In genomic region chr2:45616663-45617411, GRCh38 we compare ENCODE assay signal across 16 cellular contexts. TPM values are rescaled to one million over a fixed set of nuclear protein-coding genes. Genes with fewer than 3 reads are reported as not detected.
A peak's percentile ranks its signal among the peaks of the same experiment; 100 is the strongest.
DNase-seq lines count a peak whose midpoint lies in the region; ATAC-seq, FAIRE-seq and TF ChIP-seq lines count a peak whose summit lies in the region.
"Had no signal": no experiment of that assay in that cellular context is flagged by ENCODE, and none has a peak within 500 bp of the region (broad histone marks: within the 10 kb centered on the region; RNA-seq: fewer than 3 reads in every experiment).

No MANE protein-coding gene starts in this region.

- no peaks in the 10 kb centered on the region for H3K36me3 Mint-ChIP-seq in chondrocyte (ENCODE audit: low read depth)
- no peaks in the 10 kb centered on the region for H3K36me3 Mint-ChIP-seq in WTC11
- H3K36me3 Mint-ChIP-seq in neural progenitor cell: no peaks in the 10 kb centered on the region
- H3K36me3 Mint-ChIP-seq: activated naive CD4-positive, alpha-beta T cell treated with anti-CD3 and anti-CD28 coated beads, Interleukin-2, amount 50 U/mL, for 24 hours had no signal

- H3K4me2 ChIP-seq in GM23248 (ENCODE audit: unreplicated experiment) (peak overlapping the region; percentile 2), keratinocyte (ENCODE audit: control insufficient read depth, extremely low read depth, insufficient read depth, low read depth, low read length) (no peak overlapping the region), neural progenitor cell (no peak overlapping the region)

- H3K27ac Mint-ChIP-seq in chondrocyte (ENCODE audit: unreplicated experiment) (peak overlapping the region; percentile 43), WTC11 (no peak overlapping the region), neural progenitor cell (no peak overlapping the region)
- H3K27ac Mint-ChIP-seq: activated naive CD4-positive, alpha-beta T cell treated with anti-CD3 and anti-CD28 coated beads, Interleukin-2, amount 50 U/mL, for 24 hours; nephron had no signal

- H3K9me2 ChIP-seq in GM23248 (ENCODE audit: insufficient read depth): no peaks in the 10 kb centered on the region

- CTCF ChIA-PET in WTC11 (lab: Charles Lee): no interaction called here

- whole genome bisulfite sequencing in GM23248 (ENCODE audit: low coverage in 1 of 2, low lambda C conversion rate in 2 of 2, missing lambda C conversion rate in 2 of 2), 2 experiments: 35 to 49% methylated on average over 4 of the region's 4 CpGs

- H3K4me3 Mint-ChIP-seq in chondrocyte (ENCODE audit: unreplicated experiment): no peak overlapping the region
- no peak overlapping the region for H3K4me3 Mint-ChIP-seq in WTC11
- no peak overlapping the region for H3K4me3 Mint-ChIP-seq in neural progenitor cell
- H3K4me3 Mint-ChIP-seq: activated naive CD4-positive, alpha-beta T cell treated with anti-CD3 and anti-CD28 coated beads, Interleukin-2, amount 50 U/mL, for 24 hours; nephron had no signal

- no peak overlapping the region for H2AFZ ChIP-seq in GM23248
- H2AFZ ChIP-seq in keratinocyte (ENCODE audit: control insufficient read depth, low read length): no peak overlapping the region
- H2AFZ ChIP-seq in neural progenitor cell (replicated peaks): no peak overlapping the region

- in situ Hi-C loops in GM23248 (cut with MboI): no loop called here

- peak overlapping the region; percentile 11; the same call in 1 of the 2 replicates for H3K27ac ChIP-seq in GM23248
- no peak overlapping the region for H3K27ac ChIP-seq in keratinocyte (ENCODE audit: control insufficient read depth, insufficient read depth, low read length)
- H3K27ac ChIP-seq in neural progenitor cell: no peak overlapping the region
- H3K27ac ChIP-seq: thoracic aorta had no signal

- TF ChIP-seq POLR2A in GM12891 (IDR thresholded peaks at IDR 0.05; ENCODE audit: low read depth, low read length): no peak

- peaks cover 13% of the 10 kb centered on the region for H3K4me1 ChIP-seq in GM23248 (ENCODE audit: insufficient read depth)
- H3K4me1 ChIP-seq in keratinocyte (ENCODE audit: control insufficient read depth, extremely low read depth, insufficient read depth, low read length): peaks cover 8% of the 10 kb centered on the region
- H3K4me1 ChIP-seq in neural progenitor cell: no peaks in the 10 kb centered on the region

- H3K27me3 ChIP-seq in GM23248 (replicated peaks; ENCODE audit: insufficient read depth) (no peaks in the 10 kb centered on the region), keratinocyte (ENCODE audit: control insufficient read depth, extremely low read depth, insufficient read depth, low read length) (no peaks in the 10 kb centered on the region), neural progenitor cell (no peaks in the 10 kb centered on the region)

- TF ChIP-seq CTCF in chondrocyte (IDR thresholded peaks at IDR 0.05) (no peak), keratinocyte (optimal IDR thresholded peaks at IDR 0.05 in 1 of 3, IDR thresholded peaks at IDR 0.05 in 1 of 3, conservative IDR thresholded peaks at IDR 0.05 in 1 of 3; ENCODE audit: extremely low read depth in 1 of 3, insufficient read depth in 2 of 3, low read length in 3 of 3) (no peak), WTC11 (IDR thresholded peaks at IDR 0.05) (no peak), neural progenitor cell (IDR thresholded peaks at IDR 0.05) (no peak)

- H3K4me1 Mint-ChIP-seq in chondrocyte (ENCODE audit: low read depth) (peaks cover 31% of the 10 kb centered on the region), WTC11 (peaks cover 9% of the 10 kb centered on the region), neural progenitor cell (no peaks in the 10 kb centered on the region)
- H3K4me1 Mint-ChIP-seq: activated naive CD4-positive, alpha-beta T cell treated with anti-CD3 and anti-CD28 coated beads, Interleukin-2, amount 50 U/mL, for 24 hours had no signal

- POLR2A ChIA-PET in WTC11 (lab: Charles Lee): interaction anchor here (0.5 kb wide), 1 partner anchor 61 kb away, joined by 3 read pairs; no protein-coding TSS in a partner anchor

- H3K27me3 Mint-ChIP-seq in chondrocyte (ENCODE audit: low read depth) (peaks cover 2% of the 10 kb centered on the region), WTC11 (ENCODE audit: low read depth) (no peaks in the 10 kb centered on the region), neural progenitor cell (ENCODE audit: insufficient read depth, low read depth) (no peaks in the 10 kb centered on the region)

- FAIRE-seq in keratinocyte (lab: Jason Lieb, UNC) (peak; percentile 44), GM12891 (lab: Jason Lieb, UNC) (no peak)
- FAIRE-seq: G401.6 had no signal

- H3K9me3 ChIP-seq in GM23248 (ENCODE audit: low read depth) (no peaks in the 10 kb centered on the region), keratinocyte (ENCODE audit: control insufficient read depth, low read depth, low read length) (no peaks in the 10 kb centered on the region), neural progenitor cell (ENCODE audit: low read depth) (no peaks in the 10 kb centered on the region)
- H3K9me3 ChIP-seq: thoracic aorta had no signal

- 0 out of 2 replicates have a peak, but pooled peaks cover 10% of the 10 kb centered on the region for H3F3A ChIP-seq in GM23248 (ENCODE audit: insufficient read depth)
- no peaks in the 10 kb centered on the region for H3F3A ChIP-seq in neural progenitor cell (ENCODE audit: low read depth)

- no peaks in the 10 kb centered on the region for H3K9me1 ChIP-seq in keratinocyte (ENCODE audit: control insufficient read depth, extremely low read depth, insufficient read depth, low read length)

- dilution Hi-C loops in keratinocyte (cut with MboI; ENCODE audit: extremely low pct_ligation_motif_present, low sequenced_read_pairs): no loop called here

- DNase-seq in GM23248: peak; percentile 73
- DNase-seq in NCI-H69 (lab: John Stamatoyannopoulos, UW): peak; percentile 1
- DNase-seq in chondrocyte (ENCODE audit: low spot score): no peak
- DNase-seq in keratinocyte (ENCODE audit: low read depth, low spot score): no peak
- DNase-seq in GM12891 (ENCODE audit: insufficient read length, low spot score): no peak
- no peak for DNase-seq in WTC11 (ENCODE audit: low spot score)
- no peak for DNase-seq in neural progenitor cell (ENCODE audit: low spot score)
- DNase-seq in NCI-H187 treated with DMSO at 0.1 percent for 48 hours (lab: John Stamatoyannopoulos, UW): no peak
- DNase-seq: cerebellar nuclear complex; NCI-H1105 treated with DMSO at 0.1 percent for 48 hours; retina; stimulated activated CD4-positive, alpha-beta T cell treated with anti-CD3 and anti-CD28 coated beads, Interleukin-1b, Interleukin-23, amount 100 ng/mL, for 48 hours had no signal

- no peak for ATAC-seq in WTC11

- H4K20me1 ChIP-seq in GM23248 (ENCODE audit: insufficient read depth) (no peaks in the 10 kb centered on the region), keratinocyte (ENCODE audit: control insufficient read depth, extremely low read depth, insufficient read depth, low read length) (no peaks in the 10 kb centered on the region), neural progenitor cell (ENCODE audit: low read depth) (no peaks in the 10 kb centered on the region)

- H3K4me3 ChIP-seq in GM23248 (no peak overlapping the region), keratinocyte (ENCODE audit: control insufficient read depth in 2 of 3, extremely low read depth in 1 of 3, insufficient read depth in 2 of 3, low read depth in 1 of 3, low read length in 3 of 3) (no peak overlapping the region), neural progenitor cell (no peak overlapping the region)
- H3K4me3 ChIP-seq: thoracic aorta had no signal

- H3K36me3 ChIP-seq in GM23248 (ENCODE audit: low read depth) (no peaks in the 10 kb centered on the region), keratinocyte (ENCODE audit: control insufficient read depth in 2 of 2, extremely low read depth in 1 of 2, insufficient read depth in 2 of 2, low read length in 2 of 2) (no peaks in the 10 kb centered on the region), neural progenitor cell (no peaks in the 10 kb centered on the region)
- H3K36me3 ChIP-seq: thoracic aorta had no signal

- no peaks in the 10 kb centered on the region for H3K79me2 ChIP-seq in GM23248 (ENCODE audit: insufficient read depth)
- H3K79me2 ChIP-seq in keratinocyte (ENCODE audit: control insufficient read depth, insufficient read depth, low read length): no peaks in the 10 kb centered on the region
- H3K79me2 ChIP-seq in neural progenitor cell (ENCODE audit: low read depth): no peaks in the 10 kb centered on the region

- no peak overlapping the region for H3K9ac ChIP-seq in GM23248
- no peak overlapping the region for H3K9ac ChIP-seq in keratinocyte (ENCODE audit: control insufficient read depth, extremely low read depth, insufficient read depth, low read length)
- no peak overlapping the region for H3K9ac ChIP-seq in neural progenitor cell

- H3K9me3 Mint-ChIP-seq in chondrocyte (ENCODE audit: low read depth) (no peaks in the 10 kb centered on the region), WTC11 (no peaks in the 10 kb centered on the region), neural progenitor cell (no peaks in the 10 kb centered on the region)
- H3K9me3 Mint-ChIP-seq: activated naive CD4-positive, alpha-beta T cell treated with anti-CD3 and anti-CD28 coated beads, Interleukin-2, amount 50 U/mL, for 24 hours; nephron had no signal

RNA-seq across cellular contexts. Expression of gene SRBD1, which starts 5.8 kb away (rescaled TPM):
- 13.0 and 19.2 TPM in 2 replicates for total RNA-seq in GM23248 (2014; rRNA removed; shearing (Covaris generic))
- polyA plus RNA-seq in GM23248 (2016; fragmentation: Nextera tagmentation; extraction: Ambion mirVana) (8.1 and 9.9 TPM in 2 replicates), keratinocyte (5.8 to 8.8 TPM (median 5.9 TPM) in 3 replicates)
- total RNA-seq in chondrocyte (9.9 to 14.7 TPM (median 11.2 TPM) in 3 replicates), WTC11 (2021) (19.1 to 23.4 TPM (median 22.8 TPM) in 3 replicates), neural progenitor cell (ENCODE audit: low replicate concordance) (29.9 and 37.2 TPM in 2 replicates)
- polyA plus RNA-seq in keratinocyte (2011; ENCODE audit: low read depth): 4.1 TPM
- 4.0 and 7.0 TPM in 2 replicates for polyA plus RNA-seq in keratinocyte (2011; cell fraction: cytosol; rRNA removed)
- polyA plus RNA-seq in keratinocyte (2011; cell fraction: nucleus; rRNA removed): 7.5 and 8.6 TPM in 2 replicates
- polyA plus RNA-seq in keratinocyte (2012; ENCODE audit: low replicate concordance): 3.7 and 7.9 TPM in 2 replicates
- polyA minus RNA-seq in keratinocyte: 1.7 to 20.6 TPM (median 8.5 TPM) in 3 replicates
- polyA minus RNA-seq in keratinocyte (2011; cell fraction: cytosol; rRNA and poly(A)+ RNA removed): 4.8 TPM
- polyA minus RNA-seq in keratinocyte (2011; cell fraction: nucleus; rRNA and poly(A)+ RNA removed): 11.3 and 29.3 TPM in 2 replicates
- 10.8 TPM for polyA plus RNA-seq in GM12891 (2012; ENCODE audit: low read depth, missing spikeins)

RNA-seq across cellular contexts. Expression of gene PRKCE, which starts 34.6 kb away (rescaled TPM):
- 5.9 and 15.7 TPM in 2 replicates for total RNA-seq in GM23248 (2014; rRNA removed; shearing (Covaris generic))
- 7.0 TPM in 2 replicates for polyA plus RNA-seq in GM23248 (2016; fragmentation: Nextera tagmentation; extraction: Ambion mirVana)
- 8.6 to 12.0 TPM (median 9.6 TPM) in 3 replicates for total RNA-seq in chondrocyte
- 1.5 to 2.0 TPM (median 2.0 TPM) in 3 replicates for polyA plus RNA-seq in keratinocyte
- polyA plus RNA-seq in keratinocyte (2011; ENCODE audit: low read depth): 1.8 TPM
- 1.0 TPM in 2 replicates for polyA plus RNA-seq in keratinocyte (2011; cell fraction: cytosol; rRNA removed)
- 2.5 and 3.1 TPM in 2 replicates for polyA plus RNA-seq in keratinocyte (2011; cell fraction: nucleus; rRNA removed)
- 1.4 and 2.3 TPM in 2 replicates for polyA plus RNA-seq in keratinocyte (2012; ENCODE audit: low replicate concordance)
- 5.0 to 7.1 TPM (median 5.1 TPM) in 3 replicates for polyA minus RNA-seq in keratinocyte
- 3.1 TPM for polyA minus RNA-seq in keratinocyte (2011; cell fraction: cytosol; rRNA and poly(A)+ RNA removed)
- polyA minus RNA-seq in keratinocyte (2011; cell fraction: nucleus; rRNA and poly(A)+ RNA removed): 8.7 and 11.6 TPM in 2 replicates
- 9.4 TPM for polyA plus RNA-seq in GM12891 (2012; ENCODE audit: low read depth, missing spikeins)
- total RNA-seq in WTC11 (2021): 3.1 to 5.8 TPM (median 3.8 TPM) in 3 replicates
- 2.9 and 4.1 TPM in 2 replicates for total RNA-seq in neural progenitor cell (ENCODE audit: low replicate concordance)

Comparison
In these comparisons a context has a peak if more than half of its experiments do, and no peak if none do; other contexts are left out.
1. DNase-seq: peak in GM23248 (single experiment) and NCI-H69 (single experiment); none in chondrocyte (single experiment), keratinocyte (single experiment), GM12891 (single experiment), WTC11 (single experiment), neural progenitor cell (single experiment) and NCI-H187 treated with DMSO at 0.1 percent for 48 hours (single experiment).